1 cellular context compared by ENCODE assay signal in the genomic region with DNA sequence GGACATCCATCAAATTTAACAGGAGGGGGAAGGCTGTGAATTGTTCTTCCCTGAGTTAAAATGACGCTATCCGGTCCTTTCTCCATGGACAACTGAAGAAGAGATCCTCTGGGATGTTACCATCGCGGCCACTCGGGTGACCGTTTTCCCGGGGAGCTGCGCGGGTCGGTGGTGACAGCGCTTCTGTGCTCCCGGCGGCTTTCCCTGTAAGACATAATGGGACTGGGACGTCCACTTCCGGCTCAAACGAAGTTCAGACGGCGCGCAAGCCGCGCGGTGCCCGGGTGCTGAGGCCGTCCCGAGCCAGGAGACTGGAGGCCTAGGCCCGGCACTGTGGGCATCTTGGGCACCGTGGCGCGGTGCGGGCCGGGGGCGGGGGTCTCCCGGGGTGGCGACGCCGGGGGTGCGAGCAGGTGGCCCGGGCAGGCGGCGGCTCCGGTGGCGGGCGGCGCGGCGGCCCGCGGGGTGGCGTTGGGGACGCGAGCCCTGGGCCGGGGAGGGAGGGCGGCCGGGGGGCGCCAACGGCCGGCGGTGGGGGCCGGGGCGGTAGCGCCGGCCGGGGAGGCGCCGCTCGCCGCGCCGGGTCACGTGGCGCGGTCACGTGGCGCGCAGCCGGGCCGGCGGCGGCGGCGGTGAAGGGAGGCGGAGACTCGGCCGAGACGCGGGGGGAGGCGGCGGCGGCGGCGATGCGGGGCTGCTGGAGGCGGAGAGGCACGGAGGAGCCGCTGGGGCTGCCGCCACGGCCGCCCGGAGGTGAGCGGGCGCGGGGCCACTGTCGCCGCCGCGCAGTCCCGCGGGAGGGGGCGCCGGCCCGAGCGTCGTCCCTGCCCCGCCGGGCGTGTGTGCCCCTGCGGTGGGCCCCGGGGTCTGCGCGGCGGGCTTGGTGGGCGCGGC.
TF ChIP-seq lines count a peak whose summit lies in the region.

No MANE protein-coding gene starts in this region.

TF ChIP-seq in H1, 55 proteins besides CTCF, POLR2A, EP300 and RAD21 (continued from another document):
- TF ChIP-seq, protein P1, sequence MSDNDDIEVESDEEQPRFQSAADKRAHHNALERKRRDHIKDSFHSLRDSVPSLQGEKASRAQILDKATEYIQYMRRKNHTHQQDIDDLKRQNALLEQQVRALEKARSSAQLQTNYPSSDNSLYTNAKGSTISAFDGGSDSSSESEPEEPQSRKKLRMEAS (IDR thresholded peaks at IDR 0.05): peak; percentile 45; the same call in 1 of the 2 replicates
- TF ChIP-seq RXRA (IDR thresholded peaks at IDR 0.05; ENCODE audit: insufficient read depth, low read depth, low read length) (no peak), KDM4A (IDR thresholded peaks at IDR 0.05; ENCODE audit: low read depth, low read length, severe bottlenecking) (peak; percentile 47), CREB1 (IDR thresholded peaks at IDR 0.05) (0 out of 2 replicates have a peak, but pooled peaks have one; percentile 2), EGR1 (IDR thresholded peaks at IDR 0.05; ENCODE audit: borderline replicate concordance, low read depth, low read length) (no peak), SIN3A (conservative IDR thresholded peaks at IDR 0.05 in 1 of 2, IDR thresholded peaks at IDR 0.05 in 1 of 2; ENCODE audit: low read depth in 1 of 2, low read length in 2 of 2) (0 out of 4 replicates have a peak, but pooled peaks of 1 of the 2 experiments have one; percentile 33), YY1 (IDR thresholded peaks at IDR 0.05; ENCODE audit: low read depth, low read length) (peak; percentile 26; the same call in 1 of the 2 replicates), RNF2 (IDR thresholded peaks at IDR 0.05; ENCODE audit: borderline replicate concordance, low read depth, low read length, missing control alignments, poor library complexity, severe bottlenecking) (no peak), SIRT6 (IDR thresholded peaks at IDR 0.05; ENCODE audit: low read length) (no peak)
- TF ChIP-seq, protein P2, sequence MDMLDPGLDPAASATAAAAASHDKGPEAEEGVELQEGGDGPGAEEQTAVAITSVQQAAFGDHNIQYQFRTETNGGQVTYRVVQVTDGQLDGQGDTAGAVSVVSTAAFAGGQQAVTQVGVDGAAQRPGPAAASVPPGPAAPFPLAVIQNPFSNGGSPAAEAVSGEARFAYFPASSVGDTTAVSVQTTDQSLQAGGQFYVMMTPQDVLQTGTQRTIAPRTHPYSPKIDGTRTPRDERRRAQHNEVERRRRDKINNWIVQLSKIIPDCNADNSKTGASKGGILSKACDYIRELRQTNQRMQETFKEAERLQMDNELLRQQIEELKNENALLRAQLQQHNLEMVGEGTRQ (IDR thresholded peaks at IDR 0.05; ENCODE audit: low read length): peak; percentile 91
TF ChIP-seq in H1: peak in this region for 11.
